Comparison of ENCODE assay signal across 11 cellular contexts in genomic region chr19:18423258-18424020, GRCh38. TPM values are rescaled to one million over a fixed set of nuclear protein-coding genes. Genes with fewer than 3 reads are reported as not detected.
DNase-seq lines count a peak whose midpoint lies in the region; ATAC-seq, FAIRE-seq and TF ChIP-seq lines count a peak whose summit lies in the region.
"Had no signal": no experiment of that assay in that cellular context is flagged by ENCODE, and none has a peak within 500 bp of the region (broad histone marks: within the 10 kb centered on the region; RNA-seq: fewer than 3 reads in every experiment).

No MANE protein-coding gene starts in this region.

- H3K4me2 ChIP-seq in GM12878 (ENCODE audit: control insufficient read depth, insufficient read depth) = peak overlapping the region; percentile 39

- no peaks in the 10 kb centered on the region for H4K20me1 ChIP-seq in GM12878 (ENCODE audit: control insufficient read depth, insufficient read depth)

- no peak for TF ChIP-seq CTCF in A673 (conservative IDR thresholded peaks at IDR 0.05; ENCODE audit: low read depth, low read length)
- TF ChIP-seq CTCF in GM12875 (IDR thresholded peaks at IDR 0.05; ENCODE audit: borderline replicate concordance, insufficient read depth, low read depth, low read length) = no peak
- TF ChIP-seq CTCF in GM12878 (IDR thresholded peaks at IDR 0.05 in 2 of 3, conservative IDR thresholded peaks at IDR 0.05 in 1 of 3; ENCODE audit: control insufficient read depth in 2 of 3, extremely low read depth in 1 of 3, insufficient read depth in 1 of 3, low read depth in 3 of 3, low read length in 3 of 3) = no peak

- BruUV-seq in A673 (replicated peaks; lab: Mats Ljungman, UMichigan) (no TSS peak), GM12878 (replicated peaks; lab: Mats Ljungman, UMichigan) (no TSS peak)

- POLR2A ChIA-PET in A673 (lab: Charles Lee; ENCODE audit: low non-redundant PET) (interaction anchor here (0.6 kb wide), 1 partner anchor 13 kb away, joined by 3 read pairs; no protein-coding TSS in a partner anchor), GM12878 (lab: Charles Lee) (no interaction called here)

- H3K79me2 ChIP-seq in GM12878 (ENCODE audit: control insufficient read depth, insufficient read depth, low read length) = peaks cover 59% of the 10 kb centered on the region

- no peak for TF ChIP-seq EP300 in GM12878 (IDR thresholded peaks at IDR 0.05; ENCODE audit: borderline replicate concordance in 1 of 2, control insufficient read depth in 1 of 2, low read depth in 2 of 2, low read length in 2 of 2)

- RAD21 ChIA-PET in GM12878 (lab: Charles Lee; ENCODE audit: unreplicated experiment) = interaction anchor here (0.7 to 1.2 kb wide), 2 partner anchors 28 to 121 kb away, joined by 3 read pairs; no protein-coding TSS in a partner anchor

- peak overlapping the region; percentile 31 for H3K9ac ChIP-seq in GM12878 (ENCODE audit: control insufficient read depth, insufficient read depth, low read length)
- H3K9ac ChIP-seq in mucosa of stomach (ENCODE audit: low read length) = peak overlapping the region; percentile 39

- intact Hi-C loops in A673 (cut with micrococcal nuclease; ENCODE audit: unreplicated experiment) (no loop called here), GM12878 (cut with micrococcal nuclease; ENCODE audit: unreplicated experiment) (no loop called here)

- H3K4me3 ChIP-seq in A673 (ENCODE audit: low read depth, low read length, poor library complexity, severe bottlenecking) = peak overlapping the region; percentile 17
- H3K4me3 ChIP-seq in GM12875 (ENCODE audit: low read depth, low read length) = peak overlapping the region; percentile 10
- no peak overlapping the region for H3K4me3 ChIP-seq in GM12878
- H3K4me3 ChIP-seq in mucosa of stomach (ENCODE audit: low read length) = no peak overlapping the region

- peaks cover 76% of the 10 kb centered on the region for H3K4me1 ChIP-seq in A673 (ENCODE audit: insufficient read depth, low read length, poor library complexity, severe bottlenecking)
- peaks cover 32% of the 10 kb centered on the region for H3K4me1 ChIP-seq in GM12878 (ENCODE audit: control insufficient read depth, insufficient read depth, low read length)
- peaks cover 51% of the 10 kb centered on the region for H3K4me1 ChIP-seq in mucosa of stomach (ENCODE audit: control insufficient read depth, insufficient read depth, low read length)

- H3K27me3 ChIP-seq in A673 (replicated peaks; ENCODE audit: insufficient read depth, low read depth, low read length, poor library complexity) = no peaks in the 10 kb centered on the region
- no peaks in the 10 kb centered on the region for H3K27me3 ChIP-seq in GM12878 (replicated peaks in 1 of 2; ENCODE audit: control insufficient read depth in 2 of 2, insufficient read depth in 2 of 2, low read length in 1 of 2)
- H3K27me3 ChIP-seq in mucosa of stomach (ENCODE audit: control insufficient read depth, insufficient read depth, low read length) = peaks cover 2% of the 10 kb centered on the region

- in situ Hi-C loops in GM12878 (cut with MboI) = no loop called here

- H3K27ac ChIP-seq in A673 (ENCODE audit: low read depth, low read length, poor library complexity, severe bottlenecking) (peak overlapping the region; percentile 99), GM12878 (ENCODE audit: control insufficient read depth, insufficient read depth) (peak overlapping the region; percentile 51; the same call in 1 of the 2 replicates)

- DNase-seq in A673 (ENCODE audit: low spot score) (no peak), GM12878 (ENCODE audit: low read depth, low spot score) (no peak)
- no peak for DNase-seq in stimulated activated naive CD4-positive, alpha-beta T cell (lab: John Stamatoyannopoulos, UW)
- DNase-seq: NCI-H1105 treated with DMSO at 0.1 percent for 48 hours, NCI-H510A treated with DMSO at 0.1 percent for 48 hours had no signal

- TF ChIP-seq RAD21 in GM12878 (IDR thresholded peaks at IDR 0.05; ENCODE audit: insufficient read depth, low read depth, low read length) = no peak

- H2AFZ ChIP-seq in GM12878 (ENCODE audit: control insufficient read depth, low read depth, low read length) = no peak overlapping the region

- ATAC-seq in GM12878 (no peak), HG03520 (IDR thresholded peaks at IDR 0.05; ENCODE audit: unreplicated experiment) (no peak), GM21367 (IDR thresholded peaks at IDR 0.05; ENCODE audit: unreplicated experiment) (no peak), GM18858 (IDR thresholded peaks at IDR 0.05; ENCODE audit: unreplicated experiment) (no peak)

- FAIRE-seq in GM12878 (lab: Jason Lieb, UNC) = no peak

- SMC1A ChIA-PET in GM12878 (lab: Charles Lee; ENCODE audit: uncharacterized antibody, unreplicated experiment) = no interaction called here

- WGBS in GM12878 (ENCODE audit: insufficient coverage, insufficient replicate concordance, low lambda C conversion rate, missing lambda C conversion rate) = 92% methylated on average over 19 of the region's 21 CpGs

- H3K9me3 ChIP-seq in A673 (ENCODE audit: low read depth, low read length, poor library complexity, severe bottlenecking) (no peaks in the 10 kb centered on the region), GM12878 (replicated peaks; ENCODE audit: control insufficient read depth, insufficient read depth, low read length) (no peaks in the 10 kb centered on the region), mucosa of stomach (ENCODE audit: control insufficient read depth, low read length) (no peaks in the 10 kb centered on the region)

- peak; percentile 39 for TF ChIP-seq POLR2A in GM12878 (IDR thresholded peaks at IDR 0.05; ENCODE audit: low read depth, low read length)

- H3K36me3 ChIP-seq in A673 (ENCODE audit: insufficient read depth, low read length, poor library complexity, severe bottlenecking) (peaks cover 5% of the 10 kb centered on the region), GM12878 (ENCODE audit: control insufficient read depth in 2 of 2, insufficient read depth in 2 of 2, low read length in 1 of 2) (peaks cover 0 to 5% of the 10 kb centered on the region in 2 experiments; a peak in 2 of 4 replicates), mucosa of stomach (ENCODE audit: control insufficient read depth, insufficient read depth, low read length) (no peaks in the 10 kb centered on the region)

- CTCF ChIA-PET in A673 (lab: Charles Lee) = no interaction called here
- CTCF ChIA-PET in GM12878 (lab: Yijun Ruan, JAX) = no interaction called here

RNA-seq across cellular contexts. Expression of gene SSBP4, which starts 4.2 kb away (rescaled TPM):
- total RNA-seq in A673 (2021) (242 and 248 TPM in 2 replicates), GM12878 (2014; rRNA removed) (91.4 and 122 TPM in 2 replicates), GM12878 (2014; rRNA removed; fragmentation: Illumina TruSeq; extraction: Trizol) (32.9 and 39.5 TPM in 2 replicates), GM12878 (2021) (131 and 150 TPM in 2 replicates)
- total RNA-seq in GM12878 (2013; cell fraction: nucleolus; rRNA removed) = 40.3 and 49.5 TPM in 2 replicates
- polyA plus RNA-seq in GM12878 (2011; ENCODE audit: low read depth) = 12.2 TPM
- polyA plus RNA-seq in GM12878 (2011; rRNA removed) (11.5 and 19.0 TPM in 2 replicates), GM12878 (2014; fragmentation: Illumina TruSeq; extraction: Trizol) (7.1 and 22.5 TPM in 2 replicates), GM12878 (2014; fragmentation: Nextera tagmentation; extraction: Ambion mirVana) (1 to 10 TPM in 1 of 2 experiments, under 1 TPM in 1; 0.37 to 6.6 TPM), GM12878 (2014; rRNA removed) (98.3 and 119 TPM in 2 replicates), GM12878 (2016; fragmentation: Nextera tagmentation; extraction: Ambion mirVana) (10 to 100 TPM; 38.3 to 58.5 TPM)
- 23.2 and 39.7 TPM in 2 replicates for polyA plus RNA-seq in GM12878 (2011; cell fraction: cytosol; rRNA removed)
- 104 and 142 TPM in 2 replicates for polyA plus RNA-seq in GM12878 (2011; cell fraction: nucleus; rRNA removed)
- polyA plus RNA-seq in GM12878 (2012) = 52.3 and 55.4 TPM in 2 replicates
- 4.2 and 21.6 TPM in 2 replicates for polyA minus RNA-seq in GM12878 (2011; rRNA and poly(A)+ RNA removed)
- 20.1 and 26.7 TPM in 2 replicates for polyA minus RNA-seq in GM12878 (2011; cell fraction: cytosol; rRNA and poly(A)+ RNA removed)
- polyA minus RNA-seq in GM12878 (2011; cell fraction: nucleus; rRNA and poly(A)+ RNA removed) = 23.2 and 48.4 TPM in 2 replicates

RNA-seq across cellular contexts. Expression of gene ISYNA1, which starts 14.5 kb away (rescaled TPM):
- total RNA-seq in A673 (2021) (153 and 223 TPM in 2 replicates), GM12878 (2014; rRNA removed) (9.9 and 12.3 TPM in 2 replicates), GM12878 (2014; rRNA removed; fragmentation: Illumina TruSeq; extraction: Trizol) (4.9 and 5.3 TPM in 2 replicates), GM12878 (2021) (37.0 and 38.8 TPM in 2 replicates)
- 8.2 and 8.9 TPM in 2 replicates for total RNA-seq in GM12878 (2013; cell fraction: nucleolus; rRNA removed)
- polyA plus RNA-seq in GM12878 (2011; ENCODE audit: low read depth) = 12.5 TPM
- polyA plus RNA-seq in GM12878 (2011; rRNA removed) (0.78 and 1.9 TPM in 2 replicates), GM12878 (2014; fragmentation: Illumina TruSeq; extraction: Trizol) (2.5 and 3.8 TPM in 2 replicates), GM12878 (2014; fragmentation: Nextera tagmentation; extraction: Ambion mirVana) (1 to 10 TPM; 2.8 to 6.3 TPM), GM12878 (2014; rRNA removed) (33.0 and 37.8 TPM in 2 replicates), GM12878 (2016; fragmentation: Nextera tagmentation; extraction: Ambion mirVana) (10 to 100 TPM; 12.0 to 12.5 TPM)
- polyA plus RNA-seq in GM12878 (2011; cell fraction: cytosol; rRNA removed) = 2.0 and 3.0 TPM in 2 replicates
- 19.2 and 23.0 TPM in 2 replicates for polyA plus RNA-seq in GM12878 (2011; cell fraction: nucleus; rRNA removed)
- 23.2 and 24.0 TPM in 2 replicates for polyA plus RNA-seq in GM12878 (2012)
- 0.59 and 2.4 TPM in 2 replicates for polyA minus RNA-seq in GM12878 (2011; rRNA and poly(A)+ RNA removed)
- polyA minus RNA-seq in GM12878 (2011; cell fraction: cytosol; rRNA and poly(A)+ RNA removed) = 1.1 and 5.1 TPM in 2 replicates
- 2.3 and 5.6 TPM in 2 replicates for polyA minus RNA-seq in GM12878 (2011; cell fraction: nucleus; rRNA and poly(A)+ RNA removed)

RNA-seq across cellular contexts. Expression of gene LRRC25, which starts 26.0 kb away (rescaled TPM):
- not detected in 2 replicates for total RNA-seq in A673 (2021)
- 14.5 and 19.3 TPM in 2 replicates for total RNA-seq in GM12878 (2013; cell fraction: nucleolus; rRNA removed)
- total RNA-seq in GM12878 (2014; rRNA removed) = 2.5 and 2.9 TPM in 2 replicates
- 1.1 TPM in 2 replicates for total RNA-seq in GM12878 (2014; rRNA removed; fragmentation: Illumina TruSeq; extraction: Trizol)
- 2.7 TPM in 2 replicates for total RNA-seq in GM12878 (2021)
- polyA plus RNA-seq in GM12878 (2011; ENCODE audit: low read depth) = 1.6 TPM
- polyA plus RNA-seq in GM12878 (2011; rRNA removed) = 0.19 and 0.38 TPM in 2 replicates
- polyA plus RNA-seq in GM12878 (2011; cell fraction: cytosol; rRNA removed) = 0.55 and 0.87 TPM in 2 replicates
- 0.24 and 0.42 TPM in 2 replicates for polyA plus RNA-seq in GM12878 (2011; cell fraction: nucleus; rRNA removed)
- polyA plus RNA-seq in GM12878 (2012) = 4.1 and 4.9 TPM in 2 replicates
- polyA plus RNA-seq in GM12878 (2014; fragmentation: Illumina TruSeq; extraction: Trizol) = 1.00 and 1.3 TPM in 2 replicates
- polyA plus RNA-seq in GM12878 (2014; fragmentation: Nextera tagmentation; extraction: Ambion mirVana) = under 1 TPM; 0.50 to 0.53 TPM
- polyA plus RNA-seq in GM12878 (2014; rRNA removed) = 2.1 and 2.7 TPM in 2 replicates
- polyA plus RNA-seq in GM12878 (2016; fragmentation: Nextera tagmentation; extraction: Ambion mirVana) = 1 to 10 TPM; 1.2 to 1.6 TPM
- 0.44 and 1.1 TPM in 2 replicates for polyA minus RNA-seq in GM12878 (2011; rRNA and poly(A)+ RNA removed)
- polyA minus RNA-seq in GM12878 (2011; cell fraction: cytosol; rRNA and poly(A)+ RNA removed) = 0.67 TPM in 1 of 2 replicates, not detected in the other
- 0.73 and 0.86 TPM in 2 replicates for polyA minus RNA-seq in GM12878 (2011; cell fraction: nucleus; rRNA and poly(A)+ RNA removed)
- total RNA-seq: HT1080 had no signal

RNA-seq across cellular contexts. Expression of gene GDF15, which starts 37.5 kb away (rescaled TPM):
- total RNA-seq in A673 (2021) = 4.0 and 4.7 TPM in 2 replicates
- 4.5 and 5.8 TPM in 2 replicates for total RNA-seq in GM12878 (2013; cell fraction: nucleolus; rRNA removed)
- total RNA-seq in GM12878 (2014; rRNA removed) = 1.4 and 1.8 TPM in 2 replicates
- total RNA-seq in GM12878 (2014; rRNA removed; fragmentation: Illumina TruSeq; extraction: Trizol) = 0.31 and 0.60 TPM in 2 replicates
- total RNA-seq in GM12878 (2021) = 1.6 and 2.2 TPM in 2 replicates
- polyA plus RNA-seq in GM12878 (2011; ENCODE audit: low read depth) = 0.97 TPM
- 0.22 and 0.46 TPM in 2 replicates for polyA plus RNA-seq in GM12878 (2011; rRNA removed)
- 2.1 and 2.2 TPM in 2 replicates for polyA plus RNA-seq in GM12878 (2011; cell fraction: cytosol; rRNA removed)
- polyA plus RNA-seq in GM12878 (2011; cell fraction: nucleus; rRNA removed) = 3.2 and 4.0 TPM in 2 replicates
- polyA plus RNA-seq in GM12878 (2012) = 3.5 and 6.0 TPM in 2 replicates
- 0.29 and 0.92 TPM in 2 replicates for polyA plus RNA-seq in GM12878 (2014; fragmentation: Illumina TruSeq; extraction: Trizol)
- polyA plus RNA-seq in GM12878 (2014; fragmentation: Nextera tagmentation; extraction: Ambion mirVana) = under 1 TPM in 1 of 2 experiments, not detected in 1; 0.11 TPM
- polyA plus RNA-seq in GM12878 (2014; rRNA removed) = 1.4 and 1.6 TPM in 2 replicates
- polyA plus RNA-seq in GM12878 (2016; fragmentation: Nextera tagmentation; extraction: Ambion mirVana) = 1 to 10 TPM; 2.8 to 3.6 TPM
- polyA minus RNA-seq in GM12878 (2011; rRNA and poly(A)+ RNA removed) = 1.6 TPM in 1 of 2 replicates, not detected in the other
- 2.8 and 7.8 TPM in 2 replicates for polyA minus RNA-seq in GM12878 (2011; cell fraction: cytosol; rRNA and poly(A)+ RNA removed)
- polyA minus RNA-seq in GM12878 (2011; cell fraction: nucleus; rRNA and poly(A)+ RNA removed) = 1.6 and 2.2 TPM in 2 replicates

Comparison
In these comparisons a context has a peak if more than half of its experiments do, and no peak if none do; other contexts are left out.
1. H3K4me3 ChIP-seq: peak in A673 (single experiment) and GM12875 (single experiment); none in GM12878 (single experiment) and mucosa of stomach (single experiment).